ENCODE assay signal across 21 cellular contexts in the genomic region with DNA sequence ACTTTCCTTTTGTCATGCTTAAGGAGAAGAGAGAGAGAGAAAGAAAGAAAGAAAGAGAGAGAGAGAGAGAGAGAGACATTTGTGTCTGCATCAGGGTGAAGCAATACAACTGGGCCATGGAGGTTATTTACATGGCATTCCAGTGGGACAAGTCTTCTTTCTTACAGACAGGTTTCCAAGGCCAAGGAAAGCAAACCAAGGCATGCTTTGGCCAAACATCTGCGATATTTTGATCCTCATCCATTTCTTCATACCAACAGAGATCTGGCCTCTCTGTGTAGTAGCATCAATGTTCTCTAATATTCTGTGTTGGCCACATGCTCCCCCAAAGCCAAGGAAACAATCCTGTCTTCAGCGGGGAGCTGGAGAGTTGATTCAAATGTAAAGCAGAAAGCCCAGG.
A peak's percentile ranks its signal among the peaks of the same experiment; 100 is the strongest.
DNase-seq lines count a peak whose midpoint lies in the region; ATAC-seq, FAIRE-seq and TF ChIP-seq lines count a peak whose summit lies in the region.
"Had no signal": no experiment of that assay in that cellular context is flagged by ENCODE, and none has a peak within 500 bp of the region (broad histone marks: within the 10 kb centered on the region; RNA-seq: fewer than 3 reads in every experiment).

No MANE protein-coding gene starts in this region.

- H2BK5ac ChIP-seq in H1 (ENCODE audit: low read depth, low read length), result no peak overlapping the region

- H3K79me2 ChIP-seq in DND-41 (ENCODE audit: insufficient read depth, low read length), result no peaks in the 10 kb centered on the region
- no peaks in the 10 kb centered on the region for H3K79me2 ChIP-seq in H1 (ENCODE audit: control insufficient read depth in 1 of 2, insufficient read depth in 2 of 2, low read length in 2 of 2)

- no peak for FAIRE-seq in H1 (lab: Jason Lieb, UNC)
- FAIRE-seq: D721Med, HepG2 had no signal

- POLR2A ChIA-PET in H1 (lab: Charles Lee; ENCODE audit: partially characterized antibody), result no interaction called here

- CTCF ChIA-PET in H1 (lab: Charles Lee; ENCODE audit: partially characterized antibody), result interaction anchor here (1.0 kb wide), 1 partner anchor 61 kb away, joined by 3 read pairs; no protein-coding TSS in a partner anchor

- H3K4me1 ChIP-seq in DND-41 (ENCODE audit: insufficient read depth, low read length) (no peaks in the 10 kb centered on the region), HUES48 (ENCODE audit: control insufficient read depth, insufficient read depth, low read length) (peaks cover 9% of the 10 kb centered on the region), H1 (replicated peaks in 1 of 4; ENCODE audit: control insufficient read depth in 3 of 4, insufficient read depth in 4 of 4, low read length in 3 of 4) (peaks cover 0 to 7% (median 0%) of the 10 kb centered on the region in 4 experiments; a peak in 1 of 7 replicates)

- H3K9me3 ChIP-seq in DND-41 (ENCODE audit: insufficient read depth, low read length, severe bottlenecking) (no peaks in the 10 kb centered on the region), HUES48 (ENCODE audit: control insufficient read depth, insufficient read depth, low read length) (no peaks in the 10 kb centered on the region), H1 (ENCODE audit: insufficient read depth in 2 of 2, low read depth in 1 of 2, low read length in 1 of 2) (no peaks in the 10 kb centered on the region)

- no peaks in the 10 kb centered on the region for H4K20me1 ChIP-seq in DND-41 (ENCODE audit: insufficient read depth, low read length)
- H4K20me1 ChIP-seq in H1 (replicated peaks in 1 of 2; ENCODE audit: control insufficient read depth in 1 of 2, insufficient read depth in 2 of 2, low read length in 2 of 2), result no peaks in the 10 kb centered on the region

- no peak overlapping the region for H2AK5ac ChIP-seq in H1 (ENCODE audit: low read depth, low read length)

- H4K8ac ChIP-seq in H1 (ENCODE audit: extremely low read depth, insufficient read depth, low read length), result no peak overlapping the region

- no peaks in the 10 kb centered on the region for H3K23me2 ChIP-seq in H1 (ENCODE audit: low read depth, low read length)

- H3K79me1 ChIP-seq in H1 (ENCODE audit: low read depth, low read length), result no peaks in the 10 kb centered on the region

- no peak overlapping the region for H4K5ac ChIP-seq in H1 (ENCODE audit: insufficient read length, low read depth, low read length)

- no peak overlapping the region for H3K23ac ChIP-seq in H1 (ENCODE audit: insufficient read length)

- H3K18ac ChIP-seq in H1 (ENCODE audit: extremely low read depth, low read length), result no peak overlapping the region

- H2BK12ac ChIP-seq in H1 (ENCODE audit: low read depth, low read length), result no peak overlapping the region; the same call in 1 of the 2 replicates

- no peak for DNase-seq in DND-41
- no peak for DNase-seq in H1 (ENCODE audit: low read depth in 1 of 2, low spot score in 2 of 2)
- DNase-seq in sciatic nerve (ENCODE audit: low spot score), result no peak
- DNase-seq in dedifferentiated amniotic fluid mesenchymal stem cell (ENCODE audit: extremely low spot score), result no peak
- DNase-seq: AML-193, DMS79, HCEC 1CT, NCI-H1105 treated with DMSO at 0.1 percent for 48 hours, NCI-H1694, NCI-H2081 treated with DMSO at 0.1 percent for 48 hours, NCI-H510A, NCI-H748 treated with DMSO at 0.1 percent for 48 hours, OCI-M1, SHP77 treated with DMSO at 0.1 percent for 48 hours had no signal

- TF ChIP-seq RAD21 in H1 (IDR thresholded peaks at IDR 0.05 in 1 of 2, conservative IDR thresholded peaks at IDR 0.05 in 1 of 2; ENCODE audit: low read depth in 2 of 2, low read length in 2 of 2), result no peak

- no peak overlapping the region for H2BK20ac ChIP-seq in H1 (ENCODE audit: low read length)

- no peak overlapping the region for H3K56ac ChIP-seq in H1 (replicated peaks; ENCODE audit: insufficient read length, low read depth, low read length)

- no peak overlapping the region for H2BK120ac ChIP-seq in H1 (replicated peaks; ENCODE audit: low read depth, low read length)

- ATAC-seq in DND-41 (ENCODE audit: insufficient read depth, low read depth) (no peak), sciatic nerve (peak; percentile 92), HG02571 (IDR thresholded peaks at IDR 0.05; ENCODE audit: unreplicated experiment) (no peak), GM21381 (IDR thresholded peaks at IDR 0.05; ENCODE audit: unreplicated experiment) (no peak)
- ATAC-seq: HepG2, SK-N-SH treated with all-trans-retinoic acid at 6 μM for 48 hours had no signal

- intact Hi-C loops in sciatic nerve (cut with DNase I), result no loop called here

- no peak overlapping the region for H3K14ac ChIP-seq in H1 (ENCODE audit: insufficient read length)

- no peaks in the 10 kb centered on the region for H3K36me3 ChIP-seq in DND-41 (ENCODE audit: insufficient read depth, low read length)
- H3K36me3 ChIP-seq in HUES48 (ENCODE audit: control insufficient read depth, insufficient read depth, low read length), result no peaks in the 10 kb centered on the region
- no peaks in the 10 kb centered on the region for H3K36me3 ChIP-seq in H1 (ENCODE audit: control insufficient read depth in 2 of 4, insufficient read depth in 4 of 4, low read length in 3 of 4)

- no peak overlapping the region for H3K9ac ChIP-seq in DND-41 (ENCODE audit: low read depth, low read length)
- H3K9ac ChIP-seq in HUES48 (ENCODE audit: low read depth, low read length), result no peak overlapping the region
- H3K9ac ChIP-seq in H1 (replicated peaks in 1 of 4; ENCODE audit: extremely low read depth in 1 of 4, low read depth in 3 of 4, low read length in 3 of 4), result no peak overlapping the region

- no peak for TF ChIP-seq EP300 in H1 (IDR thresholded peaks at IDR 0.05; ENCODE audit: borderline replicate concordance in 1 of 2, low read depth in 2 of 2, low read length in 2 of 2)

- no peak overlapping the region for H3K4ac ChIP-seq in H1 (replicated peaks; ENCODE audit: insufficient read length, low read depth, low read length)

- no peak for TF ChIP-seq CTCF in DND-41 (IDR thresholded peaks at IDR 0.05; ENCODE audit: borderline replicate concordance, extremely low read depth, low read length, poor library complexity, severe bottlenecking)
- no peak for TF ChIP-seq CTCF in H1 (IDR thresholded peaks at IDR 0.05; ENCODE audit: control extremely low read depth in 1 of 3, insufficient read depth in 1 of 3, low read depth in 1 of 3, low read length in 3 of 3)

- no peak overlapping the region for H3K4me3 ChIP-seq in DND-41 (ENCODE audit: low read depth in 1 of 2, low read length in 2 of 2)
- H3K4me3 ChIP-seq in HUES48 (ENCODE audit: low read depth, low read length), result no peak overlapping the region
- no peak overlapping the region for H3K4me3 ChIP-seq in H1 (ENCODE audit: extremely low read depth in 1 of 4, insufficient read depth in 2 of 4, low read depth in 3 of 4, low read length in 4 of 4)

- H2AFZ ChIP-seq in DND-41 (ENCODE audit: low read depth, low read length), result 0 out of 2 replicates have a peak overlapping the region, but pooled peaks have one; percentile 12
- H2AFZ ChIP-seq in H1 (ENCODE audit: low read length), result peak overlapping the region; percentile 72; the same call in 1 of the 2 replicates

- 69% methylated on average over 2 of the region's 2 CpGs; no CpG with 5 or more reads in 1 of the 2 experiments for WGBS in H1 (ENCODE audit: extremely low coverage in 1 of 2, insufficient coverage in 1 of 2, insufficient read length in 1 of 2, insufficient replicate concordance in 2 of 2, low coverage in 1 of 2, low lambda C conversion rate in 2 of 2, missing lambda C conversion rate in 1 of 2), 2 experiments

- H2BK15ac ChIP-seq in H1 (ENCODE audit: low read length), result no peak overlapping the region

- TF ChIP-seq POLR2A in H1 (IDR thresholded peaks at IDR 0.05; ENCODE audit: control extremely low read depth in 1 of 2, low read depth in 2 of 2, low read length in 2 of 2), result no peak

- no peak overlapping the region for H4K91ac ChIP-seq in H1 (replicated peaks; ENCODE audit: insufficient read length, low read length)

- H3K27ac ChIP-seq in DND-41 (ENCODE audit: low read length) (no peak overlapping the region), HUES48 (ENCODE audit: low read depth, low read length) (peak overlapping the region; percentile 73), H1 (ENCODE audit: low read depth, low read length) (no peak overlapping the region)
- H3K27ac ChIP-seq: C4-2B had no signal

- H3K4me2 ChIP-seq in DND-41 (ENCODE audit: insufficient read depth, low read length) (no peak overlapping the region), H1 (ENCODE audit: insufficient read depth in 1 of 2, low read depth in 2 of 2, low read length in 2 of 2) (no peak overlapping the region)

- H3K27me3 ChIP-seq in DND-41 (ENCODE audit: insufficient read depth, low read length, poor library complexity), result no peaks in the 10 kb centered on the region
- H3K27me3 ChIP-seq in HUES48 (ENCODE audit: control insufficient read depth, insufficient read depth, low read length), result no peaks in the 10 kb centered on the region
- no peaks in the 10 kb centered on the region for H3K27me3 ChIP-seq in H1 (replicated peaks in 1 of 4; ENCODE audit: control insufficient read depth in 3 of 4, extremely low read depth in 1 of 4, insufficient read depth in 3 of 4, low read length in 3 of 4)

TF ChIP-seq in H1, 55 proteins besides CTCF, POLR2A, EP300 and RAD21 (continues in another document):
- TF ChIP-seq BCL11A (IDR thresholded peaks at IDR 0.05; ENCODE audit: low read depth in 2 of 2, low read length in 2 of 2), result no peak
- no peak for TF ChIP-seq GTF2F1 (IDR thresholded peaks at IDR 0.05; ENCODE audit: borderline replicate concordance, low read depth, low read length)
- no peak for TF ChIP-seq MAFK (IDR thresholded peaks at IDR 0.05; ENCODE audit: low read depth, low read length)
- TF ChIP-seq EGR1 (IDR thresholded peaks at IDR 0.05; ENCODE audit: borderline replicate concordance, low read depth, low read length), result no peak
- no peak for TF ChIP-seq TAF7 (optimal IDR thresholded peaks at IDR 0.05; ENCODE audit: borderline replicate concordance, low read depth, low read length)
- TF ChIP-seq RNF2 (IDR thresholded peaks at IDR 0.05; ENCODE audit: borderline replicate concordance, low read depth, low read length, missing control alignments, poor library complexity, severe bottlenecking), result no peak
- TF ChIP-seq, protein P1, sequence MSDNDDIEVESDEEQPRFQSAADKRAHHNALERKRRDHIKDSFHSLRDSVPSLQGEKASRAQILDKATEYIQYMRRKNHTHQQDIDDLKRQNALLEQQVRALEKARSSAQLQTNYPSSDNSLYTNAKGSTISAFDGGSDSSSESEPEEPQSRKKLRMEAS (IDR thresholded peaks at IDR 0.05), result no peak
- no peak for TF ChIP-seq GABPA (IDR thresholded peaks at IDR 0.05; ENCODE audit: borderline replicate concordance, insufficient read depth, low read length)
- no peak for TF ChIP-seq EZH2 (IDR thresholded peaks at IDR 0.05; ENCODE audit: low read depth, low read length, severe bottlenecking)
- no peak for TF ChIP-seq SP2 (IDR thresholded peaks at IDR 0.05; ENCODE audit: low read length)
- TF ChIP-seq PHF8 (conservative IDR thresholded peaks at IDR 0.05; ENCODE audit: low read depth, low read length), result no peak
- TF ChIP-seq YY1 (IDR thresholded peaks at IDR 0.05; ENCODE audit: low read depth, low read length), result no peak
- TF ChIP-seq BRCA1 (IDR thresholded peaks at IDR 0.05; ENCODE audit: low read depth, low read length), result no peak
- no peak for TF ChIP-seq TBP (IDR thresholded peaks at IDR 0.05; ENCODE audit: low read depth, low read length)
